ENCODE assay signal across 16 cellular contexts in genomic region chr16:57555831-57556230, GRCh38. TPM values are rescaled to one million over a fixed set of nuclear protein-coding genes. Genes with fewer than 3 reads are reported as not detected.
DNase-seq lines count a peak whose midpoint lies in the region; ATAC-seq lines count a peak whose summit lies in the region.
"Had no signal": no experiment of that assay in that cellular context is flagged by ENCODE, and none has a peak within 500 bp of the region (broad histone marks: within the 10 kb centered on the region; RNA-seq: fewer than 3 reads in every experiment).

No MANE protein-coding gene starts in this region.

- H3K4me1 Mint-ChIP-seq in activated CD4-positive, alpha-beta T cell treated with anti-CD3 and anti-CD28 coated beads for 36 hours, result peaks cover 16% of the 10 kb centered on the region
- H3K4me1 Mint-ChIP-seq in activated T-helper 17 cell treated with anti-CD3 and anti-CD28 coated beads, Interleukin-2, amount 50 U/mL, for 72 hours, result peaks cover 11% of the 10 kb centered on the region
- H3K4me1 Mint-ChIP-seq in natural killer cell treated with Interleukin-12 subunit alpha and Interleukin-12 subunit beta and Interleukin-15 and Interleukin-18, amount 100 ng/mL, for 72 hours (ENCODE audit: low read depth in 2 of 2), result peaks cover 60 to 72% of the 10 kb centered on the region in 2 donors

- CTCF ChIA-PET in activated CD4-positive, alpha-beta T cell treated with anti-CD3 and anti-CD28 coated beads for 36 hours (lab: Charles Lee), result no interaction called here

- DNase-seq in activated CD4-positive, alpha-beta T cell treated with anti-CD3 and anti-CD28 coated beads for 36 hours, result peak; percentile 47
- no peak for DNase-seq in activated CD4-positive, alpha-beta T cell treated with anti-CD3 and anti-CD28 coated beads for 1 hour
- DNase-seq in CD1c-positive myeloid dendritic cell (ENCODE audit: extremely low spot score), result peak; percentile 28
- DNase-seq in natural killer cell treated with Interleukin-12 subunit alpha and Interleukin-12 subunit beta and Interleukin-15 and Interleukin-18, amount 100 ng/mL, for 72 hours (ENCODE audit: low spot score), result no peak
- no peak for DNase-seq in NOMO-1 treated with DMSO at 0.1 percent for 48 hours (lab: John Stamatoyannopoulos, UW; ENCODE audit: unreplicated experiment)
- DNase-seq: 8988T, DMS 273 treated with DMSO at 0.1 percent for 48 hours, H7, NCI-H1417, NCI-H2029, NCI-H510A treated with DMSO at 0.1 percent for 48 hours had no signal

- H3K9me3 Mint-ChIP-seq in activated CD4-positive, alpha-beta T cell treated with anti-CD3 and anti-CD28 coated beads for 36 hours (ENCODE audit: low read depth), result peaks cover 10% of the 10 kb centered on the region
- H3K9me3 Mint-ChIP-seq in activated T-helper 17 cell treated with anti-CD3 and anti-CD28 coated beads, Interleukin-2, amount 50 U/mL, for 72 hours, result peaks cover 4% of the 10 kb centered on the region
- peaks cover 10% of the 10 kb centered on the region for H3K9me3 Mint-ChIP-seq in natural killer cell treated with Interleukin-12 subunit alpha and Interleukin-12 subunit beta and Interleukin-15 and Interleukin-18, amount 100 ng/mL, for 72 hours

- no peak overlapping the region for H3K27ac Mint-ChIP-seq in activated CD4-positive, alpha-beta T cell treated with anti-CD3 and anti-CD28 coated beads for 36 hours
- peak overlapping the region; percentile 47 for H3K27ac Mint-ChIP-seq in activated T-helper 17 cell treated with anti-CD3 and anti-CD28 coated beads, Interleukin-2, amount 50 U/mL, for 72 hours
- H3K27ac Mint-ChIP-seq in natural killer cell treated with Interleukin-12 subunit alpha and Interleukin-12 subunit beta and Interleukin-15 and Interleukin-18, amount 100 ng/mL, for 72 hours, result peak overlapping the region; percentile 70 to 73

- no peak overlapping the region for H3K4me3 Mint-ChIP-seq in activated CD4-positive, alpha-beta T cell treated with anti-CD3 and anti-CD28 coated beads for 36 hours
- H3K4me3 Mint-ChIP-seq in activated T-helper 17 cell treated with anti-CD3 and anti-CD28 coated beads, Interleukin-2, amount 50 U/mL, for 72 hours, result peak overlapping the region; percentile 19
- H3K4me3 Mint-ChIP-seq in natural killer cell treated with Interleukin-12 subunit alpha and Interleukin-12 subunit beta and Interleukin-15 and Interleukin-18, amount 100 ng/mL, for 72 hours, result peak overlapping the region; percentile 55

- H3K36me3 Mint-ChIP-seq in activated CD4-positive, alpha-beta T cell treated with anti-CD3 and anti-CD28 coated beads for 36 hours (ENCODE audit: low read depth), result peaks cover 6% of the 10 kb centered on the region
- H3K36me3 Mint-ChIP-seq in activated T-helper 17 cell treated with anti-CD3 and anti-CD28 coated beads, Interleukin-2, amount 50 U/mL, for 72 hours (ENCODE audit: low read depth), result peaks cover 63% of the 10 kb centered on the region
- H3K36me3 Mint-ChIP-seq in natural killer cell treated with Interleukin-12 subunit alpha and Interleukin-12 subunit beta and Interleukin-15 and Interleukin-18, amount 100 ng/mL, for 72 hours, result peaks cover 73% of the 10 kb centered on the region

- peak; percentile 69 for ATAC-seq in activated CD4-positive, alpha-beta T cell treated with anti-CD3 and anti-CD28 coated beads for 36 hours
- peak; percentile 91 for ATAC-seq in activated T-helper 17 cell treated with anti-CD3 and anti-CD28 coated beads, Interleukin-2, amount 50 U/mL, for 72 hours (replicated peaks)
- ATAC-seq in natural killer cell treated with Interleukin-12 subunit alpha and Interleukin-12 subunit beta and Interleukin-15 and Interleukin-18, amount 100 ng/mL, for 72 hours, result peak in 1 of 2 donors; percentile 69
- no peak for ATAC-seq in GM19324 (IDR thresholded peaks at IDR 0.05; ENCODE audit: low FRiP score, unreplicated experiment)
- no peak for ATAC-seq in HG02870 (IDR thresholded peaks at IDR 0.05; ENCODE audit: unreplicated experiment)

- POLR2A ChIA-PET in activated CD4-positive, alpha-beta T cell treated with anti-CD3 and anti-CD28 coated beads for 36 hours (lab: Charles Lee), result no interaction called here

- intact Hi-C loops in activated CD4-positive, alpha-beta T cell treated with anti-CD3 and anti-CD28 coated beads for 36 hours (cut with DNase I, micrococcal nuclease), result no loop called here

- peaks cover 2% of the 10 kb centered on the region for H3K27me3 Mint-ChIP-seq in activated CD4-positive, alpha-beta T cell treated with anti-CD3 and anti-CD28 coated beads for 36 hours
- H3K27me3 Mint-ChIP-seq in activated T-helper 17 cell treated with anti-CD3 and anti-CD28 coated beads, Interleukin-2, amount 50 U/mL, for 72 hours, result no peaks in the 10 kb centered on the region
- no peaks in the 10 kb centered on the region for H3K27me3 Mint-ChIP-seq in natural killer cell treated with Interleukin-12 subunit alpha and Interleukin-12 subunit beta and Interleukin-15 and Interleukin-18, amount 100 ng/mL, for 72 hours

RNA-seq across cellular contexts. Expression of gene ADGRG5, which starts 13.4 kb away (rescaled TPM):
- 1 to 10 TPM; 3.0 to 4.9 TPM for total RNA-seq in activated CD4-positive, alpha-beta T cell treated with anti-CD3 and anti-CD28 coated beads for 36 hours
- 10 to 100 TPM; 13.7 to 36.9 TPM for total RNA-seq in activated T-helper 17 cell treated with anti-CD3 and anti-CD28 coated beads, Interleukin-2, amount 50 U/mL, for 72 hours
- 10 to 100 TPM; 86.8 to 95.0 TPM for total RNA-seq in natural killer cell treated with Interleukin-12 subunit alpha and Interleukin-12 subunit beta and Interleukin-15 and Interleukin-18, amount 100 ng/mL, for 72 hours
- total RNA-seq: Daoy, MCF 10A had no signal

RNA-seq across cellular contexts. Expression of gene CCDC102A, which starts 19.5 kb away (rescaled TPM):
- total RNA-seq in activated CD4-positive, alpha-beta T cell treated with anti-CD3 and anti-CD28 coated beads for 36 hours, result 1 to 10 TPM; 8.8 to 9.0 TPM
- total RNA-seq in activated T-helper 17 cell treated with anti-CD3 and anti-CD28 coated beads, Interleukin-2, amount 50 U/mL, for 72 hours, result 10 to 100 TPM; 16.7 to 21.2 TPM
- 10 to 100 TPM; 13.9 to 21.5 TPM for total RNA-seq in natural killer cell treated with Interleukin-12 subunit alpha and Interleukin-12 subunit beta and Interleukin-15 and Interleukin-18, amount 100 ng/mL, for 72 hours

Comparison
In these comparisons a context has a peak if more than half of its experiments do, and no peak if none do; other contexts are left out.
1. DNase-seq: peak in activated CD4-positive, alpha-beta T cell treated with anti-CD3 and anti-CD28 coated beads for 36 hours (single experiment) and CD1c-positive myeloid dendritic cell (single experiment); none in activated CD4-positive, alpha-beta T cell treated with anti-CD3 and anti-CD28 coated beads for 1 hour (single experiment), natural killer cell treated with Interleukin-12 subunit alpha and Interleukin-12 subunit beta and Interleukin-15 and Interleukin-18, amount 100 ng/mL, for 72 hours (single experiment) and NOMO-1 treated with DMSO at 0.1 percent for 48 hours (single experiment).
2. ATAC-seq: peak in activated CD4-positive, alpha-beta T cell treated with anti-CD3 and anti-CD28 coated beads for 36 hours (single experiment) and activated T-helper 17 cell treated with anti-CD3 and anti-CD28 coated beads, Interleukin-2, amount 50 U/mL, for 72 hours (single experiment); none in GM19324 (single experiment) and HG02870 (single experiment).